23 cellular contexts compared by ENCODE assay signal in genomic region chr7:157745721-157746709, GRCh38.
"Had no signal": no experiment of that assay in that cellular context is flagged by ENCODE, and none has a peak within 500 bp of the region (broad histone marks: within the 10 kb centered on the region; RNA-seq: fewer than 3 reads in every experiment).

No MANE protein-coding gene starts in this region.

- H3K27me3 ChIP-seq: neutrophil, ovary, right atrium auricular region, transverse colon, uterus had no signal

- H3K9me3 ChIP-seq: heart left ventricle, neutrophil, ovary, psoas muscle, right atrium auricular region, spleen, transverse colon, uterus had no signal

- H3K4me3 Mint-ChIP-seq: activated CD4-positive, alpha-beta T cell treated with anti-CD3 and anti-CD28 coated beads, Interleukin-2, amount 10 ng/mL, durations not matched to agents 24 days and 14 days; activated CD8-positive, alpha-beta T cell treated with anti-CD3 and anti-CD28 coated beads, Interleukin-2, amount 10 ng/mL, durations not matched to agents 7 days and 5 days; activated naive CD8-positive, alpha-beta T cell treated with anti-CD3 and anti-CD28 coated beads, Interleukin-2, amount 10 ng/mL, durations not matched to agents 7 days and 5 days; activated T-cell treated with anti-CD3 and anti-CD28 coated beads, Interleukin-2, amount 50 U/mL, for 24 hours; memory B cell had no signal

- H3K9me3 Mint-ChIP-seq: activated CD4-positive, alpha-beta T cell treated with anti-CD3 and anti-CD28 coated beads, Interleukin-2, amount 10 ng/mL, durations not matched to agents 24 days and 14 days; activated naive CD8-positive, alpha-beta T cell treated with anti-CD3 and anti-CD28 coated beads, Interleukin-2, amount 10 ng/mL, durations not matched to agents 7 days and 5 days; activated T-cell treated with anti-CD3 and anti-CD28 coated beads, Interleukin-2, amount 50 U/mL, for 24 hours; activated T-helper 2 cell treated with anti-CD3 and anti-CD28 coated beads, Interferon-gamma antibody, Interleukin-2, Interleukin-4, amounts not matched to agents 10 μg/mL and 5 μg/mL and 100 μg/mL, durations not matched to agents 14 hours and 24 hours and 36 hours; memory B cell had no signal

- FAIRE-seq: bronchial epithelial cell had no signal

- H3K27me3 Mint-ChIP-seq: activated CD4-positive, alpha-beta T cell treated with anti-CD3 and anti-CD28 coated beads, Interleukin-2, amount 10 ng/mL, durations not matched to agents 24 days and 14 days; activated naive CD8-positive, alpha-beta T cell treated with anti-CD3 and anti-CD28 coated beads, Interleukin-2, amount 10 ng/mL, durations not matched to agents 7 days and 5 days; memory B cell had no signal

- H3K4me3 ChIP-seq: coronary artery, heart left ventricle, ovary, psoas muscle, right atrium auricular region, spleen, transverse colon, uterus had no signal

- H3K4me1 ChIP-seq: heart left ventricle, psoas muscle, right atrium auricular region, spleen, transverse colon, uterus had no signal

- H3K27ac ChIP-seq: coronary artery, heart left ventricle, neutrophil, ovary, psoas muscle, right atrium auricular region, spleen, transverse colon, uterus, VCaP had no signal

- H3K36me3 Mint-ChIP-seq: activated naive CD8-positive, alpha-beta T cell treated with anti-CD3 and anti-CD28 coated beads, Interleukin-2, amount 10 ng/mL, durations not matched to agents 7 days and 5 days; memory B cell had no signal

- ATAC-seq: activated CD4-positive, CD25-positive, alpha-beta regulatory T cell treated with anti-CD3 and anti-CD28 coated beads, Interleukin-2, amount 50 U/mL, for 24 hours; activated CD8-positive, alpha-beta T cell treated with anti-CD3 and anti-CD28 coated beads, Interleukin-2, amount 10 ng/mL, durations not matched to agents 7 days and 5 days; left cardiac atrium; psoas muscle had no signal

- DNase-seq: activated CD4-positive, alpha-beta T cell treated with anti-CD3 and anti-CD28 coated beads, Interleukin-2, amount 10 ng/mL, durations not matched to agents 24 days and 14 days; activated CD8-positive, alpha-beta T cell treated with anti-CD3 and anti-CD28 coated beads, Interleukin-2, amount 10 ng/mL, durations not matched to agents 7 days and 5 days; activated naive CD4-positive, alpha-beta T cell treated with Interleukin-2 at 50 U/mL for 16 hours; activated naive CD8-positive, alpha-beta T cell treated with anti-CD3 and anti-CD28 coated beads, Interleukin-2, amount 10 ng/mL, durations not matched to agents 7 days and 5 days; activated T-cell treated with anti-CD3 and anti-CD28 coated beads, Interleukin-2, amount 50 U/mL, for 24 hours; amniotic stem cell; heart left ventricle; islet precursor cell; left cardiac atrium; ovary; psoas muscle; spleen; stimulated activated CD4-positive, alpha-beta T cell treated with anti-CD3 and anti-CD28 coated beads, Interleukin-4, amount 100 ng/mL, for 24 hours; transverse colon; uterus had no signal

- H3K36me3 ChIP-seq: heart left ventricle, neutrophil, ovary, right atrium auricular region, spleen, transverse colon, uterus had no signal

- H3K27ac Mint-ChIP-seq: activated CD4-positive, alpha-beta T cell treated with anti-CD3 and anti-CD28 coated beads, Interleukin-2, amount 10 ng/mL, durations not matched to agents 24 days and 14 days; activated CD8-positive, alpha-beta T cell treated with anti-CD3 and anti-CD28 coated beads, Interleukin-2, amount 10 ng/mL, durations not matched to agents 7 days and 5 days; activated naive CD8-positive, alpha-beta T cell treated with anti-CD3 and anti-CD28 coated beads, Interleukin-2, amount 10 ng/mL, durations not matched to agents 7 days and 5 days; activated T-cell treated with anti-CD3 and anti-CD28 coated beads, Interleukin-2, amount 50 U/mL, for 24 hours; activated T-helper 2 cell treated with anti-CD3 and anti-CD28 coated beads, Interferon-gamma antibody, Interleukin-2, Interleukin-4, amounts not matched to agents 10 μg/mL and 5 μg/mL and 100 μg/mL, durations not matched to agents 14 hours and 24 hours and 36 hours; memory B cell had no signal

- H3K4me1 Mint-ChIP-seq: activated CD4-positive, alpha-beta T cell treated with anti-CD3 and anti-CD28 coated beads, Interleukin-2, amount 10 ng/mL, durations not matched to agents 24 days and 14 days; activated naive CD8-positive, alpha-beta T cell treated with anti-CD3 and anti-CD28 coated beads, Interleukin-2, amount 10 ng/mL, durations not matched to agents 7 days and 5 days had no signal
